Comparison of ENCODE assay signal across 12 cellular contexts in the genomic region with DNA sequence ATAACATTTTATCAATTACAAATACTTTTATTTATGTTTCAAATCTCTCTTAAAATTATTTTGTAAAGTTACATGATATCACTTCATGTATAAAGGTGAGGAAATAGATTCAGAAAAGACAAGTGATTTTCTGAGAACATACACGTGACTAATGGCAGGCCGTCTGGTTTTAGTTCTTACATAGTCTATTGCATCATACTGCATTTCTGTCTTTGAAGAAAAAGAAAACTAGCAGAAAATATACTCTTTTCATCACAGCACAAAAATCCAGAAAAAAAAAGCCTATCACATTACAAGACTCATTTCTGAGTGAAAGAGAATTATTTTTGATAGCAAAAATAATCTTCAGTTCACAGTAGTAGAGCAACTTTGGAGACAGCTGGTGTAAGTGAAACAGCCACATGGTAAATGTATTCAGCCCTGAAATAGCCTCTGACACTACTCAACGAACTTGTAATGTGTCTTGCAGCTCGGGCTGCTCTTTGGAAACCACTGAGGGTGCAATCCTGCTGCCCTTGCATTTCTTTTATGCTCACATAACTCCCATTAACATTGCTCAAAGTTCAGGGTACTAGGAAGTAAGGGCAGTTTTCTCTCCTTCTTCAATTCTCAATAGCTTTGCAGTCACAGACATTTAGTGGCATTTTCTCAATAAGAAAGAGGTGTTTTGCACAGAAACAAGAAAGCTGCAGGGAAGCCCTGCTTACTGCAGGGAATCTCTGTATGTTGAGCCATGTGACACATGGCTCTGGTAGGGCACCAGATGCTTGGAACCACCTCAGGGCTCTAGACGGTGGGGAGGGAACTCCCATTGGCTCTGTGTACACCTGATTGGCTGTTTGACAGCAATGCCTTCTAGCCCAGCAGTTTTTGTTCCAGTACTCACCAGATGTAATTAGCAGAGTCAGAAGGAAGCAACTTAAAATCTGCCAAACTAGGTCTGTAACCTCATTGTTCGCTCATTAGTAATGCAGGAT.
DNase-seq lines count a peak whose midpoint lies in the region; ATAC-seq lines count a peak whose summit lies in the region.
"Had no signal": no experiment of that assay in that cellular context is flagged by ENCODE, and none has a peak within 500 bp of the region (broad histone marks: within the 10 kb centered on the region; RNA-seq: fewer than 3 reads in every experiment).

No MANE protein-coding gene starts in this region.

- H3K27ac ChIP-seq in HUES48 (ENCODE audit: low read depth, low read length) (peak overlapping the region; percentile 70), SK-N-MC (peak overlapping the region; percentile 94)
- H3K27ac ChIP-seq: BLaER1 had no signal

- no peak overlapping the region for H3K9ac ChIP-seq in HUES48 (ENCODE audit: low read depth, low read length)
- peak overlapping the region; percentile 58 for H3K9ac ChIP-seq in SK-N-MC (ENCODE audit: insufficient read length)
- H3K9ac ChIP-seq: BLaER1 had no signal

- DNase-seq in D341Med (ENCODE audit: low spot score) (peak; percentile 58), SK-N-MC (ENCODE audit: low read depth, low spot score) (peak; percentile 35), iPS-NIHi7 (ENCODE audit: extremely low spot score) (peak; percentile 52)
- DNase-seq in activated CD4-positive, CD25-positive, alpha-beta regulatory T cell (lab: John Stamatoyannopoulos, UW), result no peak
- DNase-seq in stimulated activated CD4-positive, alpha-beta T cell treated with anti-CD3 and anti-CD28 coated beads, Interleukin-15, amount 100 ng/mL, for 24 hours, result no peak
- DNase-seq: erythroblast, GDM1, hypothalamus had no signal

- H3K27me3 ChIP-seq in HUES48 (ENCODE audit: control insufficient read depth, insufficient read depth, low read length), result no peaks in the 10 kb centered on the region
- H3K27me3 ChIP-seq: BLaER1 had no signal

- H3K36me3 ChIP-seq in HUES48 (ENCODE audit: control insufficient read depth, insufficient read depth, low read length) (no peaks in the 10 kb centered on the region), SK-N-MC (ENCODE audit: insufficient read depth, low read length) (no peaks in the 10 kb centered on the region)
- H3K36me3 ChIP-seq: BLaER1 had no signal

- ATAC-seq in HG02852 (IDR thresholded peaks at IDR 0.05; ENCODE audit: unreplicated experiment), result no peak
- ATAC-seq in GM21515 (IDR thresholded peaks at IDR 0.05; ENCODE audit: unreplicated experiment), result no peak

- peaks cover 27% of the 10 kb centered on the region for H3K4me1 ChIP-seq in HUES48 (ENCODE audit: control insufficient read depth, insufficient read depth, low read length)
- H3K4me1 ChIP-seq: BLaER1 had no signal

- no peak overlapping the region for H3K4me3 ChIP-seq in HUES48 (ENCODE audit: low read depth, low read length)
- H3K4me3 ChIP-seq in SK-N-MC, result peak overlapping the region; percentile 55
- H3K4me3 ChIP-seq: BLaER1 had no signal

- H3K9me3 ChIP-seq in HUES48 (ENCODE audit: control insufficient read depth, insufficient read depth, low read length) (no peaks in the 10 kb centered on the region), SK-N-MC (ENCODE audit: low read depth, low read length) (no peaks in the 10 kb centered on the region)
- H3K9me3 ChIP-seq: BLaER1 had no signal

Comparison
In these comparisons a context has a peak if more than half of its experiments do, and no peak if none do; other contexts are left out.
1. DNase-seq: peak in D341Med (single experiment), SK-N-MC (single experiment) and iPS-NIHi7 (single experiment); none in activated CD4-positive, CD25-positive, alpha-beta regulatory T cell (0 of 4) and stimulated activated CD4-positive, alpha-beta T cell treated with anti-CD3 and anti-CD28 coated beads, Interleukin-15, amount 100 ng/mL, for 24 hours (single experiment).